22 cellular contexts compared by ENCODE assay signal in genomic region chr1:237527761-237528160, GRCh38.
"Had no signal": no experiment of that assay in that cellular context is flagged by ENCODE, and none has a peak within 500 bp of the region (broad histone marks: within the 10 kb centered on the region; RNA-seq: fewer than 3 reads in every experiment).

No MANE protein-coding gene starts in this region.

- H3K4me1 ChIP-seq: gastroesophageal sphincter, left lung, psoas muscle, spleen, upper lobe of left lung, vagina had no signal

- H3K27me3 ChIP-seq: dorsolateral prefrontal cortex, gastroesophageal sphincter, left lung, neutrophil, spleen, tibial artery, upper lobe of left lung, vagina had no signal

- H3K36me3 ChIP-seq: left lung, neutrophil, spleen, tibial artery, upper lobe of left lung, vagina had no signal

- ATAC-seq: esophagus mucosa; gastroesophageal sphincter; left lung; mucosa of descending colon; naive thymus-derived CD8-positive, alpha-beta T cell; psoas muscle; sciatic nerve; stimulated activated memory B cell treated with anti-CD40 and anti-IgM and Interleukin-4, amounts not matched to agents 10 μg/mL and 1 μg/mL and 100 μg/mL, for 72 hours had no signal

- H3K27ac ChIP-seq: dorsolateral prefrontal cortex, gastroesophageal sphincter, left lung, neutrophil, psoas muscle, spleen, tibial artery, upper lobe of left lung, vagina had no signal

- H3K4me3 ChIP-seq: dorsolateral prefrontal cortex, gastroesophageal sphincter, left lung, mucosa of descending colon, psoas muscle, spleen, tibial artery, upper lobe of left lung, vagina had no signal

- DNase-seq: cortex of kidney; dorsolateral prefrontal cortex; effector CD8-positive, alpha-beta T cell; glutamatergic neuron; immature natural killer cell; left lung; mucosa of descending colon; naive thymus-derived CD8-positive, alpha-beta T cell; psoas muscle; retina; spleen; stimulated activated CD4-positive, alpha-beta T cell treated with anti-CD3 and anti-CD28 coated beads, Interleukin-15, amount 100 ng/mL, for 24 hours; stimulated activated CD4-positive, alpha-beta T cell treated with anti-CD3 and anti-CD28 coated beads, Interleukin-1b, Interleukin-23, amount 100 ng/mL, for 48 hours; stimulated activated CD4-positive, alpha-beta T cell treated with anti-CD3 and anti-CD28 coated beads, Interleukin-4, amount 100 ng/mL, for 24 hours; tibial artery; upper lobe of left lung had no signal

- H3K9me3 ChIP-seq: left lung, neutrophil, tibial artery, upper lobe of left lung, vagina had no signal
